In genomic region chr3:185401319-185401955, GRCh38 we compare ENCODE assay signal across 1 cellular context.
TF ChIP-seq lines count a peak whose summit lies in the region.

No MANE protein-coding gene starts in this region.

TF ChIP-seq in endothelial cell of umbilical vein, 7 proteins besides CTCF, POLR2A, EP300 and RAD21 (continued from another document):
- TF ChIP-seq GATA2 (IDR thresholded peaks at IDR 0.05; ENCODE audit: insufficient read depth, insufficient read length, low read depth, low read length) (no peak), FOS (IDR thresholded peaks at IDR 0.05; ENCODE audit: borderline replicate concordance, insufficient read depth, low read length) (no peak), POLR2AphosphoS5 (IDR thresholded peaks at IDR 0.05; ENCODE audit: insufficient read depth, low read depth, low read length) (no peak), JUN (IDR thresholded peaks at IDR 0.05; ENCODE audit: borderline replicate concordance, insufficient read depth, insufficient read length, low read depth) (no peak), MAX (IDR thresholded peaks at IDR 0.05; ENCODE audit: insufficient read depth, insufficient read length) (no peak), MYC (IDR thresholded peaks at IDR 0.05; ENCODE audit: low read depth, low read length) (no peak)
TF ChIP-seq in endothelial cell of umbilical vein: peak in this region for 0.
